Comparison of ENCODE assay signal across 18 cellular contexts in genomic region chr17:17176341-17176740, GRCh38. TPM values are rescaled to one million over a fixed set of nuclear protein-coding genes. Genes with fewer than 3 reads are reported as not detected.
DNase-seq lines count a peak whose midpoint lies in the region; ATAC-seq, FAIRE-seq and TF ChIP-seq lines count a peak whose summit lies in the region.
"Had no signal": no experiment of that assay in that cellular context is flagged by ENCODE, and none has a peak within 500 bp of the region (broad histone marks: within the 10 kb centered on the region; RNA-seq: fewer than 3 reads in every experiment).

No MANE protein-coding gene starts in this region.

- H3K4me3 Mint-ChIP-seq in activated CD4-positive, alpha-beta memory T cell treated with anti-CD3 and anti-CD28 coated beads, Interleukin-2, amount 10 ng/mL, durations not matched to agents 7 days and 5 days = peak overlapping the region; percentile 62

- no TSS peak for BruUV-seq in HepG2 (replicated peaks; lab: Mats Ljungman, UMichigan)

- H3K27me3 ChIP-seq in effector memory CD4-positive, alpha-beta T cell (replicated peaks; ENCODE audit: control insufficient read depth, insufficient read depth, low read length, poor library complexity, severe bottlenecking) = no peaks in the 10 kb centered on the region
- H3K27me3 ChIP-seq in HepG2 (ENCODE audit: control insufficient read depth in 1 of 2, insufficient read depth in 2 of 2, low read length in 2 of 2) = no peaks in the 10 kb centered on the region
- H3K27me3 ChIP-seq: ascending aorta, foreskin keratinocyte had no signal

- CTCF ChIA-PET in activated CD4-positive, alpha-beta memory T cell treated with anti-CD3 and anti-CD28 coated beads, Interleukin-2, amount 10 ng/mL, durations not matched to agents 7 days and 5 days (lab: Charles Lee) = interaction anchor here (1.2 to 1.7 kb wide), 3 partner anchors 9 to 24 kb away, joined by 3 to 5 read pairs (median 4); no protein-coding TSS in a partner anchor
- CTCF ChIA-PET in HepG2 (lab: Yijun Ruan, JAX; ENCODE audit: low intra/inter-chr PET ratio, low total read pairs) = no interaction called here

- H3K27ac ChIP-seq in effector memory CD4-positive, alpha-beta T cell (ENCODE audit: insufficient read depth, low read length, poor library complexity, severe bottlenecking) = peak overlapping the region; percentile 78
- H3K27ac ChIP-seq in HepG2 (ENCODE audit: extremely low read length, insufficient read depth, low read length) = no peak overlapping the region
- H3K27ac ChIP-seq: ascending aorta, foreskin keratinocyte, PC-9 had no signal

- TF ChIP-seq CTCF in HepG2 (CRISPR knock-in tag; IDR thresholded peaks at IDR 0.05) = no peak

- TF ChIP-seq EP300 in HepG2 (IDR thresholded peaks at IDR 0.05; ENCODE audit: low read depth in 2 of 2, low read length in 2 of 2) = no peak
- no peak for TF ChIP-seq EP300 in HepG2 (CRISPR knock-in tag; IDR thresholded peaks at IDR 0.05; ENCODE audit: borderline replicate concordance)

- peaks cover 21% of the 10 kb centered on the region for H3K36me3 ChIP-seq in effector memory CD4-positive, alpha-beta T cell (ENCODE audit: control insufficient read depth, insufficient read depth, low read length)
- H3K36me3 ChIP-seq in HepG2 (replicated peaks in 1 of 2; ENCODE audit: control insufficient read depth in 1 of 2, insufficient read depth in 2 of 2, low read length in 2 of 2) = peaks cover 33 to 78% of the 10 kb centered on the region in 2 experiments; a peak in 4 of 5 replicates

- peaks cover 85% of the 10 kb centered on the region for H3K36me3 Mint-ChIP-seq in activated CD4-positive, alpha-beta memory T cell treated with anti-CD3 and anti-CD28 coated beads, Interleukin-2, amount 10 ng/mL, durations not matched to agents 7 days and 5 days (ENCODE audit: low read depth)

- no peak for TF ChIP-seq POLR2A in HepG2 (IDR thresholded peaks at IDR 0.05; ENCODE audit: insufficient read depth in 1 of 2, low read depth in 2 of 2, low read length in 2 of 2)

- H3K4me2 ChIP-seq in HepG2 (ENCODE audit: low read depth, low read length) = no peak overlapping the region
- H3K4me2 ChIP-seq: PC-9 had no signal

- H3K9me3 Mint-ChIP-seq in activated CD4-positive, alpha-beta memory T cell treated with anti-CD3 and anti-CD28 coated beads, Interleukin-2, amount 10 ng/mL, durations not matched to agents 7 days and 5 days = no peaks in the 10 kb centered on the region

- TF ChIP-seq RAD21 in HepG2 (CRISPR knock-in tag; IDR thresholded peaks at IDR 0.05) = no peak

- H2AFZ ChIP-seq in HepG2 (ENCODE audit: low read length) = no peak overlapping the region
- H2AFZ ChIP-seq: PC-9 had no signal

- H3K27me3 Mint-ChIP-seq in activated CD4-positive, alpha-beta memory T cell treated with anti-CD3 and anti-CD28 coated beads, Interleukin-2, amount 10 ng/mL, durations not matched to agents 7 days and 5 days = no peaks in the 10 kb centered on the region

- H3K4me1 ChIP-seq in effector memory CD4-positive, alpha-beta T cell (ENCODE audit: control insufficient read depth, insufficient read depth, low read length, poor library complexity, severe bottlenecking) = peaks cover 82% of the 10 kb centered on the region
- H3K4me1 ChIP-seq in HepG2 (ENCODE audit: insufficient read depth, low read length) = no peaks in the 10 kb centered on the region
- H3K4me1 ChIP-seq: foreskin keratinocyte had no signal

- H3K27ac Mint-ChIP-seq in activated CD4-positive, alpha-beta memory T cell treated with anti-CD3 and anti-CD28 coated beads, Interleukin-2, amount 10 ng/mL, durations not matched to agents 7 days and 5 days = peak overlapping the region; percentile 97

- intact Hi-C loops in HepG2 (cut with micrococcal nuclease; ENCODE audit: unreplicated experiment) = no loop called here

- H3K9ac ChIP-seq in HepG2 (ENCODE audit: insufficient read depth, low read depth, low read length) = no peak overlapping the region

- no peaks in the 10 kb centered on the region for H3K9me3 ChIP-seq in effector memory CD4-positive, alpha-beta T cell (ENCODE audit: control insufficient read depth, low read length)
- no peaks in the 10 kb centered on the region for H3K9me3 ChIP-seq in HepG2 (ENCODE audit: low read length)
- H3K9me3 ChIP-seq: ascending aorta had no signal

- POLR2A ChIA-PET in activated CD4-positive, alpha-beta memory T cell treated with anti-CD3 and anti-CD28 coated beads, Interleukin-2, amount 10 ng/mL, durations not matched to agents 7 days and 5 days (lab: Charles Lee) = interaction anchor here (0.7 to 6.9 kb wide), 12 partner anchors 9 to 105 kb away, joined by 3 to 38 read pairs (median 5); partner anchors contain the start of genes COPS3 and FLCN
- POLR2A ChIA-PET in HepG2 (lab: Yijun Ruan, JAX) = no interaction called here

- WGBS in HepG2 (ENCODE audit: low lambda C conversion rate) = 98% methylated on average over 8 of the region's 12 CpGs

- no peaks in the 10 kb centered on the region for H4K20me1 ChIP-seq in HepG2 (ENCODE audit: insufficient read depth, low read length)

- peaks cover 88% of the 10 kb centered on the region for H3K4me1 Mint-ChIP-seq in activated CD4-positive, alpha-beta memory T cell treated with anti-CD3 and anti-CD28 coated beads, Interleukin-2, amount 10 ng/mL, durations not matched to agents 7 days and 5 days

- FAIRE-seq in HepG2 (lab: Jason Lieb, UNC) = no peak
- FAIRE-seq: endothelial cell of umbilical vein, G401.6, GM12878 had no signal

- in situ Hi-C loops in HepG2 (cut with HindIII; ENCODE audit: extremely low pct_ligation_motif_present, low pct_unique_long_range_greater_than_20kb) = no loop called here

- peak; percentile 38 for DNase-seq in stimulated activated CD4-positive, alpha-beta T cell treated with anti-CD3 and anti-CD28 coated beads, Interleukin-4, amount 100 ng/mL, for 24 hours
- no peak for DNase-seq in stimulated activated CD4-positive, alpha-beta T cell treated with anti-CD3 and anti-CD28 coated beads, Interleukin-12 subunit alpha, Interleukin-12 subunit beta, amount 100 ng/mL, for 4 hours
- peak; percentile 57 for DNase-seq in activated CD4-positive, alpha-beta memory T cell treated with anti-CD3 and anti-CD28 coated beads, Interleukin-2, amount 10 ng/mL, durations not matched to agents 7 days and 5 days
- DNase-seq in effector memory CD4-positive, alpha-beta T cell = no peak
- DNase-seq in HepG2 (ENCODE audit: low spot score) = no peak
- DNase-seq: Calu3, foreskin keratinocyte, left colon, NCI-H2107, NCI-H748 treated with DMSO at 0.1 percent for 48 hours, PC-9 had no signal

- H3K79me2 ChIP-seq in HepG2 (ENCODE audit: insufficient read depth, low read length) = no peaks in the 10 kb centered on the region

- peak overlapping the region; percentile 13 for H3K4me3 ChIP-seq in effector memory CD4-positive, alpha-beta T cell (ENCODE audit: insufficient read depth, low read depth, low read length, poor library complexity, severe bottlenecking)
- H3K4me3 ChIP-seq in HepG2 (replicated peaks in 1 of 3; ENCODE audit: insufficient read depth in 1 of 3, low read depth in 2 of 3, low read length in 3 of 3) = no peak overlapping the region
- H3K4me3 ChIP-seq: ascending aorta, GM12878, PC-9 had no signal

- ATAC-seq in GM19035 (IDR thresholded peaks at IDR 0.05; ENCODE audit: unreplicated experiment) (no peak), GM19463 (IDR thresholded peaks at IDR 0.05; ENCODE audit: unreplicated experiment) (no peak), HG03469 (IDR thresholded peaks at IDR 0.05; ENCODE audit: unreplicated experiment) (no peak), HepG2 (no peak)
- ATAC-seq: foreskin keratinocyte, GM12878, left colon had no signal

TF ChIP-seq in HepG2, 621 proteins besides CTCF, POLR2A, EP300 and RAD21 (continues in another document):
- no peak for TF ChIP-seq HOXA5 (CRISPR knock-in tag; IDR thresholded peaks at IDR 0.05)
- TF ChIP-seq HOXA7 (CRISPR knock-in tag; IDR thresholded peaks at IDR 0.05) = no peak
- TF ChIP-seq ZNF550 (CRISPR knock-in tag; IDR thresholded peaks at IDR 0.05; ENCODE audit: borderline replicate concordance) = no peak
- no peak for TF ChIP-seq ZNF720 (CRISPR knock-in tag; IDR thresholded peaks at IDR 0.05)
- no peak for TF ChIP-seq ZMYM4 (CRISPR knock-in tag; IDR thresholded peaks at IDR 0.05)

RNA-seq across cellular contexts. Expression of gene PLD6, which starts 29.8 kb away (rescaled TPM):
- 1 to 10 TPM; 6.3 to 6.6 TPM for total RNA-seq in activated CD4-positive, alpha-beta memory T cell treated with anti-CD3 and anti-CD28 coated beads, Interleukin-2, amount 10 ng/mL, durations not matched to agents 7 days and 5 days
- total RNA-seq in HepG2 (2016; rRNA removed; fragmentation: Illumina TruSeq; extraction: Trizol) = 6.4 and 11.4 TPM in 2 replicates
- total RNA-seq in HepG2 (2016; cell fraction: cytosol; rRNA removed; fragmentation: Illumina TruSeq; extraction: Trizol; ENCODE audit: low read depth) = 3.0 and 3.5 TPM in 2 replicates
- total RNA-seq in HepG2 (2016; cell fraction: insoluble cytoplasmic fraction; rRNA removed; fragmentation: Illumina TruSeq; extraction: Trizol) = 5.8 and 11.8 TPM in 2 replicates
- 9.3 and 9.7 TPM in 2 replicates for total RNA-seq in HepG2 (2016; cell fraction: membrane; rRNA removed; fragmentation: Illumina TruSeq; extraction: Trizol)
- total RNA-seq in HepG2 (2016; cell fraction: nucleus; rRNA removed; fragmentation: Illumina TruSeq; extraction: Trizol) = 10.6 and 11.8 TPM in 2 replicates
- 4.8 and 5.2 TPM in 2 replicates for polyA plus RNA-seq in HepG2 (2011; rRNA removed)
- polyA plus RNA-seq in HepG2 (2011; cell fraction: cytosol; rRNA removed) = 4.0 and 4.1 TPM in 2 replicates
- 3.9 and 4.4 TPM in 2 replicates for polyA plus RNA-seq in HepG2 (2011; cell fraction: nucleus; rRNA removed)
- 4.5 and 5.6 TPM in 2 replicates for polyA plus RNA-seq in HepG2 (2012)
- 1.8 and 2.0 TPM in 2 replicates for polyA plus RNA-seq in HepG2 (2016; cell fraction: cytosol; fragmentation: Illumina TruSeq; extraction: Trizol; ENCODE audit: low read depth)
- polyA plus RNA-seq in HepG2 (2016; cell fraction: insoluble cytoplasmic fraction; fragmentation: Illumina TruSeq; extraction: Trizol; ENCODE audit: low read depth) = 5.1 and 5.4 TPM in 2 replicates
- polyA plus RNA-seq in HepG2 (2016; cell fraction: membrane; fragmentation: Illumina TruSeq; extraction: Trizol; ENCODE audit: low read depth) = 3.9 and 4.0 TPM in 2 replicates
- polyA plus RNA-seq in HepG2 (2016; cell fraction: nucleus; fragmentation: Illumina TruSeq; extraction: Trizol; ENCODE audit: insufficient read depth, low read depth) = 17.5 and 18.2 TPM in 2 replicates
- 7.8 TPM in 2 replicates for polyA minus RNA-seq in HepG2 (2011; rRNA and poly(A)+ RNA removed; ENCODE audit: low replicate concordance)
- polyA minus RNA-seq in HepG2 (2011; cell fraction: cytosol; rRNA and poly(A)+ RNA removed) = 3.1 and 3.6 TPM in 2 replicates
- polyA minus RNA-seq in HepG2 (2011; cell fraction: nucleus; rRNA and poly(A)+ RNA removed) = 4.5 and 6.3 TPM in 2 replicates

Comparison
In these comparisons a context has a peak if more than half of its experiments do, and no peak if none do; other contexts are left out.
1. DNase-seq: peak in stimulated activated CD4-positive, alpha-beta T cell treated with anti-CD3 and anti-CD28 coated beads, Interleukin-4, amount 100 ng/mL, for 24 hours (single experiment) and activated CD4-positive, alpha-beta memory T cell treated with anti-CD3 and anti-CD28 coated beads, Interleukin-2, amount 10 ng/mL, durations not matched to agents 7 days and 5 days (single experiment); none in stimulated activated CD4-positive, alpha-beta T cell treated with anti-CD3 and anti-CD28 coated beads, Interleukin-12 subunit alpha, Interleukin-12 subunit beta, amount 100 ng/mL, for 4 hours (single experiment), effector memory CD4-positive, alpha-beta T cell (0 of 3) and HepG2 (single experiment).